Comparison of ENCODE assay signal across 11 cellular contexts in genomic region chr22:40076702-40077645, GRCh38.
DNase-seq lines count a peak whose midpoint lies in the region; ATAC-seq, FAIRE-seq and TF ChIP-seq lines count a peak whose summit lies in the region.
"Had no signal": no experiment of that assay in that cellular context is flagged by ENCODE, and none has a peak within 500 bp of the region (broad histone marks: within the 10 kb centered on the region; RNA-seq: fewer than 3 reads in every experiment).

No MANE protein-coding gene starts in this region.

- no peaks in the 10 kb centered on the region for H3K9me3 ChIP-seq in neutrophil
- H3K9me3 ChIP-seq in right cardiac atrium (ENCODE audit: control insufficient read depth, low read length), result no peaks in the 10 kb centered on the region

- H3K4me3 ChIP-seq in bronchial epithelial cell (ENCODE audit: low read depth, low read length), result no peak overlapping the region
- H3K4me3 ChIP-seq in neutrophil (ENCODE audit: low read depth in 1 of 2, low read length in 1 of 2), result peak overlapping the region in 1 of 2 experiments; percentile 21
- no peak overlapping the region for H3K4me3 ChIP-seq in right cardiac atrium (ENCODE audit: low read length)

- H3K4me1 ChIP-seq in neutrophil (ENCODE audit: control insufficient read depth in 1 of 2, insufficient read depth in 1 of 2, low read depth in 1 of 2, low read length in 1 of 2) (peaks cover 14 to 24% of the 10 kb centered on the region in 2 experiments), right cardiac atrium (ENCODE audit: control insufficient read depth, insufficient read depth, low read length) (peaks cover 4% of the 10 kb centered on the region)

- WGBS in right cardiac atrium, result 72% methylated on average over 8 of the region's 8 CpGs

- intact Hi-C loops in right cardiac atrium (cut with DNase I), result no loop called here

- ATAC-seq in GM18873 (IDR thresholded peaks at IDR 0.05; ENCODE audit: low FRiP score, unreplicated experiment) (no peak), HG02763 (IDR thresholded peaks at IDR 0.05; ENCODE audit: unreplicated experiment) (no peak), right cardiac atrium (no peak)

- FAIRE-seq in bronchial epithelial cell (lab: Jason Lieb, UNC), result no peak

- DNase-seq in SKM-1 treated with dmso at 0.1 percent for 144 hours (lab: John Stamatoyannopoulos, UW; ENCODE audit: unreplicated experiment), result peak; percentile 4
- no peak for DNase-seq in SKM-1 (lab: John Stamatoyannopoulos, UW; ENCODE audit: unreplicated experiment)
- peak; percentile 63 for DNase-seq in NOMO-1 treated with DMSO at 0.1 percent for 48 hours (lab: John Stamatoyannopoulos, UW; ENCODE audit: unreplicated experiment)
- peak; percentile 28 for DNase-seq in bronchial epithelial cell (ENCODE audit: low read depth)
- no peak for DNase-seq in right cardiac atrium
- DNase-seq: effector memory CD4-positive, alpha-beta T cell; NCI-H1105 treated with DMSO at 0.1 percent for 48 hours; T-helper 9 cell had no signal

- H3K27me3 ChIP-seq in bronchial epithelial cell (ENCODE audit: control insufficient read depth, insufficient read depth, low read length) (peaks cover 2% of the 10 kb centered on the region), neutrophil (no peaks in the 10 kb centered on the region), right cardiac atrium (ENCODE audit: control insufficient read depth, insufficient read depth) (no peaks in the 10 kb centered on the region)

- TF ChIP-seq CTCF in bronchial epithelial cell (IDR thresholded peaks at IDR 0.05; ENCODE audit: insufficient read depth, low read length, severe bottlenecking) (no peak), neutrophil (IDR thresholded peaks at IDR 0.05) (no peak)

- H3K36me3 ChIP-seq in bronchial epithelial cell (ENCODE audit: control insufficient read depth, insufficient read depth, low read length) (no peaks in the 10 kb centered on the region), neutrophil (no peaks in the 10 kb centered on the region)

- H3K27ac ChIP-seq in neutrophil, result peak overlapping the region; percentile 78
- no peak overlapping the region for H3K27ac ChIP-seq in right cardiac atrium (ENCODE audit: low read length)

Comparison
In these comparisons a context has a peak if more than half of its experiments do, and no peak if none do; other contexts are left out.
1. DNase-seq: peak in SKM-1 treated with dmso at 0.1 percent for 144 hours (single experiment), NOMO-1 treated with DMSO at 0.1 percent for 48 hours (single experiment) and bronchial epithelial cell (single experiment); none in SKM-1 (single experiment) and right cardiac atrium (0 of 3).